In the genomic region with DNA sequence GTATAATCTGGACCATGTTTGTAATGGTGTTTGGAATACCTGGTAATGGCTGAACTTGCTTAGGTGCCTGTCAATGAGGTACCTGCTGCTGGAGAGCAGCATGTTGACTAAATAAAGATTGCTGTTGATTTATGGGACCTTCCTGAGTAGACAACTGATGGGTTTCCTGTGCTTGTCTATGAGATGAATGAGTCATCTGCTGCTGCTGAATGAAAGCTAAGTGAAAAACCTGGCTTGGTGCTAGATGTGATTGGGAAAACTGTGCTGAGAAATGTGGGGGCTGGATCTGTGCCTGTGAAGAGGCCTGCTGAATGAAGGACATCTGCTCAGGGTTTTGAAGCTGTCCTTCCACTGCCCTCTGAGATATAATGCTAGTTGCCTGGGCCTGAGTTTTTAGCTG, we compare ENCODE assay signal across 25 cellular contexts.
DNase-seq lines count a peak whose midpoint lies in the region; ATAC-seq, FAIRE-seq and TF ChIP-seq lines count a peak whose summit lies in the region.
"Had no signal": no experiment of that assay in that cellular context is flagged by ENCODE, and none has a peak within 500 bp of the region (broad histone marks: within the 10 kb centered on the region; RNA-seq: fewer than 3 reads in every experiment).

No MANE protein-coding gene starts in this region.

- in situ Hi-C loops in IMR-90 (cut with MboI; ENCODE audit: low sequenced_read_pairs) = no loop called here
- in situ Hi-C loops in brain microvascular endothelial cell (cut with HindIII; ENCODE audit: low pct_ligation_motif_present, low sequenced_read_pairs) = no loop called here
- in situ Hi-C loops in HepG2 (cut with HindIII; ENCODE audit: extremely low pct_ligation_motif_present, low pct_unique_long_range_greater_than_20kb) = no loop called here

- H3K27me3 ChIP-seq in IMR-90 (ENCODE audit: control insufficient read depth, insufficient read depth, low read length) = no peaks in the 10 kb centered on the region; the same call in 1 of the 2 replicates
- no peaks in the 10 kb centered on the region for H3K27me3 ChIP-seq in brain microvascular endothelial cell (replicated peaks)
- H3K27me3 ChIP-seq in HepG2 (ENCODE audit: control insufficient read depth in 1 of 2, insufficient read depth in 2 of 2, low read length in 2 of 2) = no peaks in the 10 kb centered on the region
- H3K27me3 ChIP-seq: esophagus muscularis mucosa, MG63, SJCRH30, tibial nerve had no signal

- no peak for TF ChIP-seq POLR2A in IMR-90 (IDR thresholded peaks at IDR 0.05; ENCODE audit: low read depth, low read length)
- TF ChIP-seq POLR2A in HepG2 (IDR thresholded peaks at IDR 0.05; ENCODE audit: insufficient read depth in 1 of 2, low read depth in 2 of 2, low read length in 2 of 2) = no peak

- H3K9me3 ChIP-seq in IMR-90 (ENCODE audit: control insufficient read depth, insufficient read depth, low read length) (no peaks in the 10 kb centered on the region), HepG2 (ENCODE audit: low read length) (no peaks in the 10 kb centered on the region)
- H3K9me3 ChIP-seq: esophagus muscularis mucosa, MG63, SJCRH30, tibial nerve had no signal

- no peak overlapping the region for H3K23ac ChIP-seq in IMR-90 (ENCODE audit: low read depth, low read length)

- peak; percentile 22 for DNase-seq in COLO829 (ENCODE audit: low spot score)
- DNase-seq in IMR-90 = peak; percentile 0
- peak; percentile 1 for DNase-seq in brain microvascular endothelial cell
- DNase-seq in HepG2 (ENCODE audit: low spot score) = peak; percentile 45
- DNase-seq in AML-193 (lab: John Stamatoyannopoulos, UW) = no peak
- DNase-seq in NCI-H748 (lab: John Stamatoyannopoulos, UW; ENCODE audit: unreplicated experiment) = no peak
- DNase-seq in RKO (ENCODE audit: low spot score) = no peak
- no peak for DNase-seq in AG08396 (ENCODE audit: low spot score)
- DNase-seq: activated CD4-positive, alpha-beta T cell treated with anti-CD3 and anti-CD28 coated beads for 36 hours; activated T-cell treated with anti-CD3 and anti-CD28 coated beads, Interleukin-2, amount 50 U/mL, for 72 hours; CD8-positive, alpha-beta T cell; effector memory CD8-positive, alpha-beta T cell; glutamatergic neuron; left cardiac atrium; mesendoderm; MG63; naive thymus-derived CD8-positive, alpha-beta T cell; PC-9; right cardiac atrium; SJCRH30; stimulated activated naive CD8-positive, alpha-beta T cell treated with anti-CD3 and anti-CD28 coated beads, Interleukin-15, amount 100 ng/mL, for 72 hours had no signal

- H3K27ac ChIP-seq in IMR-90 (ENCODE audit: insufficient read depth, low read length) (no peak overlapping the region), brain microvascular endothelial cell (no peak overlapping the region), HepG2 (ENCODE audit: extremely low read length, insufficient read depth, low read length) (no peak overlapping the region)
- H3K27ac ChIP-seq: esophagus muscularis mucosa, HL-60, PC-9, SJCRH30, tibial nerve had no signal

- intact Hi-C loops in IMR-90 (cut with micrococcal nuclease) (no loop called here), HepG2 (cut with micrococcal nuclease; ENCODE audit: unreplicated experiment) (no loop called here)

- no peaks in the 10 kb centered on the region for H4K20me1 ChIP-seq in IMR-90 (ENCODE audit: insufficient read depth, low read length)
- H4K20me1 ChIP-seq in HepG2 (ENCODE audit: insufficient read depth, low read length) = no peaks in the 10 kb centered on the region

- H3K4me1 ChIP-seq in IMR-90 (ENCODE audit: control insufficient read depth, insufficient read depth, low read length) (no peaks in the 10 kb centered on the region), HepG2 (ENCODE audit: insufficient read depth, low read length) (peaks cover 53% of the 10 kb centered on the region)
- H3K4me1 ChIP-seq: esophagus muscularis mucosa, SJCRH30, tibial nerve had no signal

- H3K9ac ChIP-seq in IMR-90 (ENCODE audit: low read depth, low read length) (no peak overlapping the region), HepG2 (ENCODE audit: insufficient read depth, low read depth, low read length) (no peak overlapping the region)

- H3K4me2 ChIP-seq in IMR-90 (ENCODE audit: low read depth, low read length) = no peak overlapping the region
- H3K4me2 ChIP-seq in HepG2 (ENCODE audit: low read depth, low read length) = no peak overlapping the region
- H3K4me2 ChIP-seq: PC-9 had no signal

- no peaks in the 10 kb centered on the region for H3K79me2 ChIP-seq in HepG2 (ENCODE audit: insufficient read depth, low read length)

- no peak overlapping the region for H2AK9ac ChIP-seq in IMR-90 (replicated peaks; ENCODE audit: low read depth, low read length, poor library complexity)

- H2BK15ac ChIP-seq in IMR-90 (ENCODE audit: low read depth, low read length) = no peak overlapping the region

- CTCF ChIA-PET in IMR-90 (lab: Yijun Ruan, JAX) (no interaction called here), HepG2 (lab: Yijun Ruan, JAX; ENCODE audit: low intra/inter-chr PET ratio, low total read pairs) (no interaction called here)

- FAIRE-seq in HepG2 (lab: Jason Lieb, UNC) = no peak
- FAIRE-seq: H54 had no signal

- POLR2A ChIA-PET in IMR-90 (lab: Charles Lee; ENCODE audit: unreplicated experiment) (no interaction called here), HepG2 (lab: Yijun Ruan, JAX) (interaction anchor here (0.9 kb wide), 1 partner anchor 105 kb away, joined by 3 read pairs; a partner anchor contains a TSS)

- no peak overlapping the region for H3K4me3 ChIP-seq in IMR-90 (ENCODE audit: insufficient read depth, low read depth, low read length)
- H3K4me3 ChIP-seq in brain microvascular endothelial cell (ENCODE audit: low read depth, low read length) = no peak overlapping the region
- H3K4me3 ChIP-seq in HepG2 (replicated peaks in 1 of 3; ENCODE audit: insufficient read depth in 1 of 3, low read depth in 2 of 3, low read length in 3 of 3) = no peak overlapping the region
- H3K4me3 ChIP-seq: esophagus muscularis mucosa, MG63, PC-9, SJCRH30, tibial nerve had no signal

- no peak overlapping the region for H3K18ac ChIP-seq in IMR-90 (ENCODE audit: low read depth, low read length)

- dilution Hi-C loops in IMR-90 (cut with HindIII; ENCODE audit: low sequenced_read_pairs, unreplicated experiment) = no loop called here

- no peak overlapping the region for H4K8ac ChIP-seq in IMR-90 (ENCODE audit: low read depth in 2 of 2, low read length in 2 of 2)

- TF ChIP-seq RAD21 in IMR-90 (IDR thresholded peaks at IDR 0.05; ENCODE audit: low read length) = no peak
- TF ChIP-seq RAD21 in HepG2 (CRISPR knock-in tag; IDR thresholded peaks at IDR 0.05) = no peak

- H3K79me1 ChIP-seq in IMR-90 (ENCODE audit: low read depth in 1 of 2, low read length in 2 of 2) = no peaks in the 10 kb centered on the region

- H2AFZ ChIP-seq in IMR-90 (replicated peaks; ENCODE audit: low read length, poor library complexity) (no peak overlapping the region), HepG2 (ENCODE audit: low read length) (no peak overlapping the region)
- H2AFZ ChIP-seq: PC-9 had no signal

- H2BK5ac ChIP-seq in IMR-90 (ENCODE audit: low read depth, low read length, poor library complexity, severe bottlenecking) = no peak overlapping the region

- H2BK120ac ChIP-seq in IMR-90 (ENCODE audit: low read depth, low read length) = no peak overlapping the region

- H3K36me3 ChIP-seq in IMR-90 (ENCODE audit: control insufficient read depth, insufficient read depth, low read length) (no peaks in the 10 kb centered on the region), brain microvascular endothelial cell (replicated peaks) (no peaks in the 10 kb centered on the region), HepG2 (replicated peaks in 1 of 2; ENCODE audit: control insufficient read depth in 1 of 2, insufficient read depth in 2 of 2, low read length in 2 of 2) (no peaks in the 10 kb centered on the region)
- H3K36me3 ChIP-seq: esophagus muscularis mucosa, MG63, SJCRH30, tibial nerve had no signal

- TF ChIP-seq EP300 in HepG2 (IDR thresholded peaks at IDR 0.05; ENCODE audit: low read depth in 2 of 2, low read length in 2 of 2) = no peak
- no peak for TF ChIP-seq EP300 in HepG2 (CRISPR knock-in tag; IDR thresholded peaks at IDR 0.05; ENCODE audit: borderline replicate concordance)

- H4K5ac ChIP-seq in IMR-90 (ENCODE audit: low read depth, low read length) = no peak overlapping the region

- ATAC-seq in IMR-90 (ENCODE audit: low read depth) = no peak
- peak; percentile 78 for ATAC-seq in HepG2
- ATAC-seq: activated CD4-positive, alpha-beta T cell treated with anti-CD3 and anti-CD28 coated beads for 36 hours; activated T-cell treated with anti-CD3 and anti-CD28 coated beads, Interleukin-2, amount 50 U/mL, for 72 hours; CD8-positive, alpha-beta T cell; effector memory CD8-positive, alpha-beta T cell; left cardiac atrium; naive thymus-derived CD8-positive, alpha-beta T cell; right cardiac atrium; stimulated activated naive CD8-positive, alpha-beta T cell treated with anti-CD3 and anti-CD28 coated beads, Interleukin-15, amount 100 ng/mL, for 72 hours had no signal

- TF ChIP-seq CTCF in IMR-90 (conservative IDR thresholded peaks at IDR 0.05; ENCODE audit: low read depth, low read length) = no peak
- TF ChIP-seq CTCF in brain microvascular endothelial cell (IDR thresholded peaks at IDR 0.05; ENCODE audit: low read depth, low read length, missing control alignments) = no peak
- no peak for TF ChIP-seq CTCF in HepG2 (CRISPR knock-in tag; IDR thresholded peaks at IDR 0.05)

- no TSS peak for BruUV-seq in IMR-90 (replicated peaks; lab: Mats Ljungman, UMichigan)
- BruUV-seq in HepG2 (replicated peaks; lab: Mats Ljungman, UMichigan) = no TSS peak

- no peak overlapping the region for H4K91ac ChIP-seq in IMR-90 (ENCODE audit: insufficient read depth, low read depth, low read length)

- no peak overlapping the region for H3K14ac ChIP-seq in IMR-90 (replicated peaks; ENCODE audit: low read depth, low read length)

- no peak overlapping the region for H3K4ac ChIP-seq in IMR-90 (ENCODE audit: low read depth, low read length)

- no peaks in the 10 kb centered on the region for H3K9me1 ChIP-seq in IMR-90 (ENCODE audit: insufficient read depth, low read length)

- no peak overlapping the region for H2BK20ac ChIP-seq in IMR-90 (ENCODE audit: low read depth, low read length)

- H3K56ac ChIP-seq in IMR-90 (ENCODE audit: extremely low read depth, insufficient read depth, low read length) = no peak overlapping the region

- no peak overlapping the region for H2AK5ac ChIP-seq in IMR-90 (ENCODE audit: low read depth, low read length)

TF ChIP-seq in IMR-90, 13 proteins besides CTCF, POLR2A, EP300 and RAD21 (continues in another document):
- no peak for TF ChIP-seq CHD1 (IDR thresholded peaks at IDR 0.05; ENCODE audit: low read depth, low read length)
- TF ChIP-seq BHLHE40 (IDR thresholded peaks at IDR 0.05; ENCODE audit: low read depth, low read length) = no peak

TF ChIP-seq in HepG2, 621 proteins besides CTCF, POLR2A, EP300 and RAD21 (continues in another document):
- TF ChIP-seq PRPF4 (IDR thresholded peaks at IDR 0.05; ENCODE audit: low read depth, low read length, poor library complexity, severe bottlenecking) = no peak

Comparison
In these comparisons a context has a peak if more than half of its experiments do, and no peak if none do; other contexts are left out.
1. DNase-seq: peak in COLO829 (single experiment), IMR-90 (single experiment), brain microvascular endothelial cell (single experiment) and HepG2 (single experiment); none in AML-193 (0 of 2), NCI-H748 (single experiment), RKO (single experiment) and AG08396 (single experiment).